Comparison of ENCODE assay signal across 1 cellular context in the genomic region with DNA sequence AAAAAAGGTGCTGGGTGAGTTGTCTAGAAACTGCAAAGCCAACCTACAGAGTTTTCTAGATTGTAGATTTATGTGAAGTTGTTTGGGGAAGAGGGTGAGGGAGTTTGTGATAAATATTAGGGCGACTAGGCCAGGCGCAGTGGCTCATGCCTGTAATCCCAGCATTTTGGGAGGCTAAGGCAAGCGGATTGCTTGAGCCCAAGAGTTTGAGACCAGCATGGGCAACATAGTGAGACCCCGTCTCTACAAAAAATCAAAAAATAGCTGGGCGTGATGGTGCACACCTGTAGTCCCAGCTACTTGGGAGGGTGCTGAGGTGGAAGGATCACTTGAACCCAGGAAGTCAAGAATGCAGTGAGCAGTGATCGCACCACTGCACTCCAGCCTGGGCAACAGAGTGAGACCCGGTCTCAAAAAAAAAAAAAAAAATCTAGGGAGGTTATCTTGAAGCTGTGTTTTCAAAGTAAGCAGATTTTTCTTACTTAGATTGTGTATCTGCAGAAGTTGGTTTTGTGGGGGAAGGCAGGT.
TF ChIP-seq lines count a peak whose summit lies in the region.

No MANE protein-coding gene starts in this region.

TF ChIP-seq in endothelial cell of umbilical vein, 7 proteins besides CTCF, POLR2A, EP300 and RAD21:
- TF ChIP-seq MYC (IDR thresholded peaks at IDR 0.05; ENCODE audit: low read depth, low read length) (no peak), GATA2 (IDR thresholded peaks at IDR 0.05; ENCODE audit: insufficient read depth, insufficient read length, low read depth, low read length) (no peak), FOS (IDR thresholded peaks at IDR 0.05; ENCODE audit: borderline replicate concordance, insufficient read depth, low read length) (no peak), EZH2 (IDR thresholded peaks at IDR 0.05; ENCODE audit: borderline replicate concordance, low read depth, low read length, severe bottlenecking) (no peak), POLR2AphosphoS5 (IDR thresholded peaks at IDR 0.05; ENCODE audit: insufficient read depth, low read depth, low read length) (no peak)
- TF ChIP-seq, protein P1, sequence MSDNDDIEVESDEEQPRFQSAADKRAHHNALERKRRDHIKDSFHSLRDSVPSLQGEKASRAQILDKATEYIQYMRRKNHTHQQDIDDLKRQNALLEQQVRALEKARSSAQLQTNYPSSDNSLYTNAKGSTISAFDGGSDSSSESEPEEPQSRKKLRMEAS (IDR thresholded peaks at IDR 0.05; ENCODE audit: insufficient read depth, insufficient read length): no peak
